ENCODE assay signal across 17 cellular contexts in genomic region chr1:224804220-224804619, GRCh38.
"Had no signal": no experiment of that assay in that cellular context is flagged by ENCODE, and none has a peak within 500 bp of the region (broad histone marks: within the 10 kb centered on the region; RNA-seq: fewer than 3 reads in every experiment).

No MANE protein-coding gene starts in this region.

- H3K4me3 ChIP-seq: adrenal gland, cardiac muscle cell, dorsolateral prefrontal cortex, upper lobe of left lung had no signal

- H3K27me3 ChIP-seq: adrenal gland, cardiac muscle cell, dorsolateral prefrontal cortex, neutrophil, upper lobe of left lung had no signal

- FAIRE-seq: frontal cortex had no signal

- H3K36me3 ChIP-seq: adrenal gland, cardiac muscle cell, neutrophil, upper lobe of left lung had no signal

- ATAC-seq: left ventricle myocardium superior; naive thymus-derived CD8-positive, alpha-beta T cell had no signal

- H3K4me1 ChIP-seq: adrenal gland, upper lobe of left lung had no signal

- H3K9me3 ChIP-seq: adrenal gland, neutrophil, upper lobe of left lung had no signal

- DNase-seq: activated CD4-positive, alpha-beta T cell treated with anti-CD3 and anti-CD28 coated beads, Interleukin-2, amount 50 U/mL, for 1 hour; activated naive CD4-positive, alpha-beta T cell treated with anti-CD3 and anti-CD28 coated beads for 36 hours; adrenal gland; endodermal cell; head of caudate nucleus; kidney glomerular epithelial cell; left ventricle myocardium superior; naive thymus-derived CD8-positive, alpha-beta T cell; posterior cingulate gyrus; stimulated activated CD4-positive, alpha-beta T cell treated with anti-CD3 and anti-CD28 coated beads, Interleukin-4, amount 100 ng/mL, for 24 hours; stimulated activated naive CD4-positive, alpha-beta T cell treated with Interleukin-2 at 50 U/mL for 16 hours; T-helper 9 cell; upper lobe of left lung had no signal

- H3K27ac ChIP-seq: adrenal gland, cardiac muscle cell, dorsolateral prefrontal cortex, neutrophil, upper lobe of left lung had no signal
